ENCODE assay signal across 2 cellular contexts in genomic region chr15:85346462-85347084, GRCh38.
TF ChIP-seq lines count a peak whose summit lies in the region.
"Not testable (repeated sequence)": the region's sequence is repeated elsewhere in the genome, so short reads cannot be mapped to it uniquely, and the experiment has no call there.

No MANE protein-coding gene starts in this region.

TF ChIP-seq in A549, 52 proteins besides CTCF, POLR2A, EP300 and RAD21:
- TF ChIP-seq JUNB (IDR thresholded peaks at IDR 0.05), result peak; percentile 42; the same call in 1 of the 2 replicates
- TF ChIP-seq CEBPB (IDR thresholded peaks at IDR 0.05), result peak; percentile 59 to 73; a peak in 3 of 4 replicates
- TF ChIP-seq HOXA7 (CRISPR knock-in tag; IDR thresholded peaks at IDR 0.05), result 0 out of 2 replicates have a peak, but pooled peaks have one; percentile 26
- not testable (repeated sequence) for TF ChIP-seq FOSL2 (IDR thresholded peaks at IDR 0.05)
- TF ChIP-seq FOSL2 (CRISPR knock-in tag; IDR thresholded peaks at IDR 0.05), result peak; percentile 67
TF ChIP-seq in A549: peak in this region for 4; not testable (repeated sequence) for 48.

TF ChIP-seq in HepG2, 621 proteins besides CTCF, POLR2A, EP300 and RAD21:
- TF ChIP-seq ELF3 (CRISPR knock-in tag; IDR thresholded peaks at IDR 0.05) (peak; percentile 42; the same call in 1 of the 2 replicates), HNF4A (CRISPR knock-in tag; IDR thresholded peaks at IDR 0.05) (0 out of 2 replicates have a peak, but pooled peaks have one; percentile 15), NR2F6 (IDR thresholded peaks at IDR 0.05) (peak; percentile 79), NR2F6 (CRISPR knock-in tag; IDR thresholded peaks at IDR 0.05) (peak; percentile 82), ATF7 (IDR thresholded peaks at IDR 0.05) (peak; percentile 51; the same call in 1 of the 2 replicates), ATF2 (CRISPR knock-in tag; IDR thresholded peaks at IDR 0.05) (peak; percentile 56), SOX13 (CRISPR knock-in tag; conservative IDR thresholded peaks at IDR 0.05 in 1 of 2, IDR thresholded peaks at IDR 0.05 in 1 of 2) (peak in 1 of 2 experiments; percentile 75; a peak in 2 of 4 replicates), NR2F2 (IDR thresholded peaks at IDR 0.05; ENCODE audit: borderline replicate concordance, low read depth) (0 out of 2 replicates have a peak, but pooled peaks have one; percentile 50), SOX5 (CRISPR knock-in tag; IDR thresholded peaks at IDR 0.05; ENCODE audit: borderline replicate concordance) (peak; percentile 60; the same call in 1 of the 2 replicates), NCOA2 (CRISPR knock-in tag; IDR thresholded peaks at IDR 0.05) (0 out of 2 replicates have a peak, but pooled peaks have one; percentile 20), GATAD2A (CRISPR knock-in tag; IDR thresholded peaks at IDR 0.05) (peak; percentile 54), FOSL2 (CRISPR knock-in tag; IDR thresholded peaks at IDR 0.05) (peak; percentile 69), CEBPB (IDR thresholded peaks at IDR 0.05; ENCODE audit: borderline replicate concordance, low read depth, low read length) (peak; percentile 76), RXRB (CRISPR knock-in tag; IDR thresholded peaks at IDR 0.05; ENCODE audit: borderline replicate concordance) (peak; percentile 69), POGZ (CRISPR knock-in tag; IDR thresholded peaks at IDR 0.05) (0 out of 2 replicates have a peak, but pooled peaks have one; percentile 21), TFE3 (CRISPR knock-in tag; IDR thresholded peaks at IDR 0.05) (peak; percentile 65), ESRRA (CRISPR knock-in tag; IDR thresholded peaks at IDR 0.05; ENCODE audit: low read depth) (0 out of 2 replicates have a peak, but pooled peaks have one; percentile 37), FOXP4 (CRISPR knock-in tag; IDR thresholded peaks at IDR 0.05) (peak; percentile 66), FOXP1 (CRISPR knock-in tag; IDR thresholded peaks at IDR 0.05) (peak; percentile 29; the same call in 1 of the 2 replicates), MED1 (CRISPR knock-in tag; IDR thresholded peaks at IDR 0.05) (0 out of 2 replicates have a peak, but pooled peaks have one; percentile 23), SOX6 (CRISPR knock-in tag; IDR thresholded peaks at IDR 0.05) (peak; percentile 81), RARA (CRISPR knock-in tag; IDR thresholded peaks at IDR 0.05) (peak; percentile 84), ATF3 (CRISPR knock-in tag; IDR thresholded peaks at IDR 0.05) (peak; percentile 71), NR2F1 (CRISPR knock-in tag; IDR thresholded peaks at IDR 0.05) (peak in 1 of 2 experiments; percentile 49; a peak in 3 of 4 replicates), NR2C2 (CRISPR knock-in tag; IDR thresholded peaks at IDR 0.05; ENCODE audit: borderline replicate concordance) (peak; percentile 74), THRA (CRISPR knock-in tag; IDR thresholded peaks at IDR 0.05; ENCODE audit: borderline replicate concordance) (peak; percentile 40; the same call in 1 of the 2 replicates), ZFP1 (CRISPR knock-in tag; IDR thresholded peaks at IDR 0.05) (peak; percentile 74; the same call in 1 of the 2 replicates), ARID5B (CRISPR knock-in tag; IDR thresholded peaks at IDR 0.05) (peak; percentile 72), SAP130 (CRISPR knock-in tag; IDR thresholded peaks at IDR 0.05; ENCODE audit: low read depth) (peak; percentile 37), BCL6 (CRISPR knock-in tag; IDR thresholded peaks at IDR 0.05) (peak; percentile 53; the same call in 1 of the 2 replicates), CEBPG (CRISPR knock-in tag; IDR thresholded peaks at IDR 0.05) (peak; percentile 79)
- not testable (repeated sequence) for TF ChIP-seq ATF7 (CRISPR knock-in tag; IDR thresholded peaks at IDR 0.05); SOX13 (IDR thresholded peaks at IDR 0.05); FOXP1 (IDR thresholded peaks at IDR 0.05); SOX6 (IDR thresholded peaks at IDR 0.05)
